ENCODE assay signal across 10 cellular contexts in genomic region chr10:128062331-128062730, GRCh38.
DNase-seq lines count a peak whose midpoint lies in the region; ATAC-seq and TF ChIP-seq lines count a peak whose summit lies in the region.
"Had no signal": no experiment of that assay in that cellular context is flagged by ENCODE, and none has a peak within 500 bp of the region (broad histone marks: within the 10 kb centered on the region; RNA-seq: fewer than 3 reads in every experiment).

No MANE protein-coding gene starts in this region.

- H3K9me3 Mint-ChIP-seq in activated CD4-positive, alpha-beta T cell treated with anti-CD3 and anti-CD28 coated beads for 36 hours (ENCODE audit: low read depth): peaks cover 3% of the 10 kb centered on the region
- H3K9me3 Mint-ChIP-seq in stimulated activated naive CD8-positive, alpha-beta T cell treated with anti-CD3 and anti-CD28 coated beads, Interleukin-15, amount 100 ng/mL, for 72 hours: peaks cover 4 to 5% of the 10 kb centered on the region in 2 donors

- H3K36me3 ChIP-seq in esophagus squamous epithelium: peaks cover 0 to 86% (median 4%) of the 10 kb centered on the region in 3 donors
- no peaks in the 10 kb centered on the region for H3K36me3 ChIP-seq in prostate gland

- H3K4me1 Mint-ChIP-seq in activated CD4-positive, alpha-beta T cell treated with anti-CD3 and anti-CD28 coated beads for 36 hours: peaks cover 70% of the 10 kb centered on the region
- H3K4me1 Mint-ChIP-seq in stimulated activated naive CD8-positive, alpha-beta T cell treated with anti-CD3 and anti-CD28 coated beads, Interleukin-15, amount 100 ng/mL, for 72 hours: peaks cover 94% of the 10 kb centered on the region

- H3K36me3 Mint-ChIP-seq in activated CD4-positive, alpha-beta T cell treated with anti-CD3 and anti-CD28 coated beads for 36 hours (ENCODE audit: low read depth): peaks cover 52% of the 10 kb centered on the region

- intact Hi-C loops in activated CD4-positive, alpha-beta T cell treated with anti-CD3 and anti-CD28 coated beads for 36 hours (cut with DNase I, micrococcal nuclease): loop anchor here in 1 of 2 experiments (10.0 kb wide), 1 partner anchor 348 kb away; no protein-coding TSS in a partner anchor
- intact Hi-C loops in esophagus squamous epithelium (cut with DNase I): no loop called here
- intact Hi-C loops in prostate gland (cut with DNase I): no loop called here

- TF ChIP-seq CTCF in RWPE1 (conservative IDR thresholded peaks at IDR 0.05; ENCODE audit: low read depth) (no peak), esophagus squamous epithelium (IDR thresholded peaks at IDR 0.05) (no peak), prostate gland (IDR thresholded peaks at IDR 0.05) (no peak)

- no peaks in the 10 kb centered on the region for H3K27me3 ChIP-seq in esophagus squamous epithelium
- no peaks in the 10 kb centered on the region for H3K27me3 ChIP-seq in prostate gland (replicated peaks; ENCODE audit: insufficient read depth)

- ATAC-seq in activated CD4-positive, alpha-beta T cell treated with anti-CD3 and anti-CD28 coated beads for 36 hours: no peak
- ATAC-seq in stimulated activated naive CD8-positive, alpha-beta T cell treated with anti-CD3 and anti-CD28 coated beads, Interleukin-15, amount 100 ng/mL, for 72 hours: peak; percentile 1

- H3K4me3 Mint-ChIP-seq in activated CD4-positive, alpha-beta T cell treated with anti-CD3 and anti-CD28 coated beads for 36 hours: peak overlapping the region; percentile 59
- H3K4me3 Mint-ChIP-seq in stimulated activated naive CD8-positive, alpha-beta T cell treated with anti-CD3 and anti-CD28 coated beads, Interleukin-15, amount 100 ng/mL, for 72 hours: peak overlapping the region; percentile 60 to 74
- H3K4me3 Mint-ChIP-seq: HFFc6 had no signal

- CTCF ChIA-PET in activated CD4-positive, alpha-beta T cell treated with anti-CD3 and anti-CD28 coated beads for 36 hours (lab: Charles Lee): interaction anchor here (1.1 to 5.7 kb wide), 5 partner anchors 10 to 66 kb away, joined by 4 to 47 read pairs (median 42); no protein-coding TSS in a partner anchor
- CTCF ChIA-PET in RWPE1 (lab: Yijun Ruan, JAX): interaction anchor here (0.6 kb wide), 2 partner anchors 15 to 1445 kb away, joined by 3 to 4 read pairs; no protein-coding TSS in a partner anchor

- POLR2A ChIA-PET in activated CD4-positive, alpha-beta T cell treated with anti-CD3 and anti-CD28 coated beads for 36 hours (lab: Charles Lee): interaction anchor here (0.6 to 4.0 kb wide), 5 partner anchors 12 to 79 kb away, joined by 3 to 60 read pairs (median 6); no protein-coding TSS in a partner anchor
- POLR2A ChIA-PET in RWPE1 (lab: Yijun Ruan, JAX; ENCODE audit: low non-redundant PET): no interaction called here

- H3K27me3 Mint-ChIP-seq in activated CD4-positive, alpha-beta T cell treated with anti-CD3 and anti-CD28 coated beads for 36 hours: no peaks in the 10 kb centered on the region
- H3K27me3 Mint-ChIP-seq in stimulated activated naive CD8-positive, alpha-beta T cell treated with anti-CD3 and anti-CD28 coated beads, Interleukin-15, amount 100 ng/mL, for 72 hours: no peaks in the 10 kb centered on the region

- H3K27ac ChIP-seq in RWPE1: peak overlapping the region; percentile 100
- peak overlapping the region; percentile 75 to 89 (median 77) for H3K27ac ChIP-seq in esophagus squamous epithelium
- no peak overlapping the region for H3K27ac ChIP-seq in prostate gland

- H3K4me3 ChIP-seq in esophagus squamous epithelium (peak overlapping the region in 1 of 4 donors; percentile 40), prostate gland (no peak overlapping the region)

- TF ChIP-seq POLR2A in esophagus squamous epithelium (IDR thresholded peaks at IDR 0.05) (no peak), prostate gland (IDR thresholded peaks at IDR 0.05) (no peak)

- H3K9me3 ChIP-seq in esophagus squamous epithelium (no peaks in the 10 kb centered on the region), prostate gland (no peaks in the 10 kb centered on the region)

- H3K4me1 ChIP-seq in esophagus squamous epithelium (peaks cover 16 to 43% (median 32%) of the 10 kb centered on the region in 3 donors), prostate gland (replicated peaks) (no peaks in the 10 kb centered on the region)

- 69 to 71% methylated on average over 1 to 7 of the region's 9 CpGs for WGBS in esophagus squamous epithelium, 2 donors
- 51% methylated on average over 9 of the region's 9 CpGs for WGBS in prostate gland

- no peak for DNase-seq in activated CD4-positive, alpha-beta T cell treated with anti-CD3 and anti-CD28 coated beads for 36 hours
- DNase-seq in activated CD4-positive, alpha-beta T cell treated with anti-CD3 and anti-CD28 coated beads for 4 hours: no peak
- no peak for DNase-seq in RWPE1 (ENCODE audit: low spot score)
- DNase-seq in esophagus squamous epithelium (lab: John Stamatoyannopoulos, UW): no peak
- no peak for DNase-seq in stimulated activated naive CD8-positive, alpha-beta T cell treated with anti-CD3 and anti-CD28 coated beads, Interleukin-15, amount 100 ng/mL, for 72 hours
- DNase-seq in SW 1271 (lab: John Stamatoyannopoulos, UW): no peak
- DNase-seq in prostate gland (ENCODE audit: low spot score): no peak
- no peak for DNase-seq in NCI-H2171 treated with DMSO at 0.1 percent for 48 hours (lab: John Stamatoyannopoulos, UW)
- DNase-seq: HFFc6, SHP77 had no signal

- peak overlapping the region; percentile 90 for H3K27ac Mint-ChIP-seq in activated CD4-positive, alpha-beta T cell treated with anti-CD3 and anti-CD28 coated beads for 36 hours
- peak overlapping the region; percentile 74 to 82 for H3K27ac Mint-ChIP-seq in stimulated activated naive CD8-positive, alpha-beta T cell treated with anti-CD3 and anti-CD28 coated beads, Interleukin-15, amount 100 ng/mL, for 72 hours
- H3K27ac Mint-ChIP-seq: HFFc6 had no signal

Comparison
In these comparisons a context has a peak if more than half of its experiments do, and no peak if none do; other contexts are left out.
1. H3K27ac ChIP-seq: peak in RWPE1 (single experiment) and esophagus squamous epithelium (4 of 4); none in prostate gland (0 of 2).